17 cellular contexts compared by ENCODE assay signal in the genomic region with DNA sequence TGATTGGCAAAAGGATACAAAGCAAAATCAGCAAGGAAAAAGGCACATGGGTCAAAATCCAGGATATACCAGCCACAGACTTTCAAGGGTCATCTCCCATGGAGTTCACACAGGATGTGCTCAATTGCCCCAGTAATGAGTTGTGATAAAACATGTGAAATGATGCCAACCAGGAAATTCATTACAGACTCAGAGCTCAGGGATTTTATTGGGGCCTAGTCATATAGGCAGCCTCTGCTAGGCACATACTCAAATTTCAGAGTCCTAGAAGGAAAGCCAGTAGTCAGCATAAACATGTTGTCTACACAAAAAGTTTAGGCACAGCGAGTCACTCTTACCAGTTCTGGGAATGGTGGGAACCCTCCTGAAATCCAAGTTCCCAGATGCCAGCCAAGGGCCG.
DNase-seq lines count a peak whose midpoint lies in the region; ATAC-seq and TF ChIP-seq lines count a peak whose summit lies in the region.
"Had no signal": no experiment of that assay in that cellular context is flagged by ENCODE, and none has a peak within 500 bp of the region (broad histone marks: within the 10 kb centered on the region; RNA-seq: fewer than 3 reads in every experiment).

No MANE protein-coding gene starts in this region.

- no peak for TF ChIP-seq CTCF in foreskin keratinocyte (conservative IDR thresholded peaks at IDR 0.05)
- TF ChIP-seq CTCF in GM23338 (conservative IDR thresholded peaks at IDR 0.05; ENCODE audit: low read depth in 2 of 2): no peak
- TF ChIP-seq CTCF in left ventricle myocardium inferior (IDR thresholded peaks at IDR 0.05; ENCODE audit: borderline replicate concordance): no peak

- H3K36me3 Mint-ChIP-seq in GM23338 (ENCODE audit: low read depth): no peaks in the 10 kb centered on the region
- H3K36me3 Mint-ChIP-seq: activated naive CD8-positive, alpha-beta T cell treated with anti-CD3 and anti-CD28 coated beads, Interleukin-2, amount 10 ng/mL, durations not matched to agents 7 days and 5 days; naive B cell had no signal

- H3K9me3 ChIP-seq in left ventricle myocardium inferior (replicated peaks) (no peaks in the 10 kb centered on the region), HAP-1 (no peaks in the 10 kb centered on the region)
- H3K9me3 ChIP-seq: BE2C, gastroesophageal sphincter had no signal

- intact Hi-C loops in left ventricle myocardium inferior (cut with micrococcal nuclease): loop anchor here (5.0 kb wide), 1 partner anchor 388 kb away; no protein-coding TSS in a partner anchor

- no peaks in the 10 kb centered on the region for H3K27me3 Mint-ChIP-seq in GM23338 (ENCODE audit: insufficient read depth, low read depth, poor library complexity)
- H3K27me3 Mint-ChIP-seq: activated naive CD8-positive, alpha-beta T cell treated with anti-CD3 and anti-CD28 coated beads, Interleukin-2, amount 10 ng/mL, durations not matched to agents 7 days and 5 days; naive B cell had no signal

- H3K4me2 ChIP-seq in GM23338: no peak overlapping the region
- H3K4me2 ChIP-seq: KMS-11 had no signal

- H3K27me3 ChIP-seq in foreskin keratinocyte (no peaks in the 10 kb centered on the region), GM23338 (ENCODE audit: insufficient read depth) (no peaks in the 10 kb centered on the region), left ventricle myocardium inferior (ENCODE audit: low read depth) (no peaks in the 10 kb centered on the region), HAP-1 (ENCODE audit: low read depth) (peaks cover 5% of the 10 kb centered on the region)
- H3K27me3 ChIP-seq: BE2C, gastroesophageal sphincter had no signal

- no peaks in the 10 kb centered on the region for H3F3A ChIP-seq in GM23338 (replicated peaks; ENCODE audit: low read depth)

- no peaks in the 10 kb centered on the region for H4K20me1 ChIP-seq in GM23338 (replicated peaks; ENCODE audit: insufficient read depth)

- H3K4me1 ChIP-seq in foreskin keratinocyte (no peaks in the 10 kb centered on the region), GM23338 (ENCODE audit: insufficient read depth) (peaks cover 11% of the 10 kb centered on the region; the same call in 1 of the 2 replicates), left ventricle myocardium inferior (peaks cover 12% of the 10 kb centered on the region), HAP-1 (no peaks in the 10 kb centered on the region)
- H3K4me1 ChIP-seq: BE2C had no signal

- H3K9me3 Mint-ChIP-seq in GM23338: no peaks in the 10 kb centered on the region
- H3K9me3 Mint-ChIP-seq: activated naive CD8-positive, alpha-beta T cell treated with anti-CD3 and anti-CD28 coated beads, Interleukin-2, amount 10 ng/mL, durations not matched to agents 7 days and 5 days; naive B cell had no signal

- H2AFZ ChIP-seq in GM23338: no peak overlapping the region

- H3K27ac Mint-ChIP-seq in GM23338: no peak overlapping the region
- H3K27ac Mint-ChIP-seq: activated naive CD8-positive, alpha-beta T cell treated with anti-CD3 and anti-CD28 coated beads, Interleukin-2, amount 10 ng/mL, durations not matched to agents 7 days and 5 days; naive B cell had no signal

- peaks cover 5% of the 10 kb centered on the region; the same call in 2 of the 3 replicates for H3K4me1 Mint-ChIP-seq in GM23338
- H3K4me1 Mint-ChIP-seq: activated naive CD8-positive, alpha-beta T cell treated with anti-CD3 and anti-CD28 coated beads, Interleukin-2, amount 10 ng/mL, durations not matched to agents 7 days and 5 days had no signal

- H3K4me3 ChIP-seq in GM23338: no peak overlapping the region
- no peak overlapping the region for H3K4me3 ChIP-seq in left ventricle myocardium inferior
- no peak overlapping the region for H3K4me3 ChIP-seq in HAP-1
- H3K4me3 ChIP-seq: gastroesophageal sphincter, SK-N-MC had no signal

- H3K4me3 Mint-ChIP-seq in GM23338: no peak overlapping the region
- H3K4me3 Mint-ChIP-seq: activated naive CD8-positive, alpha-beta T cell treated with anti-CD3 and anti-CD28 coated beads, Interleukin-2, amount 10 ng/mL, durations not matched to agents 7 days and 5 days; naive B cell had no signal

- ATAC-seq in SK-N-SH treated with all-trans-retinoic acid at 6 μM for 48 hours (peak; percentile 50; the same call in 2 of the 3 replicates), foreskin keratinocyte (peak; percentile 70), GM23338 (no peak)
- ATAC-seq: gastroesophageal sphincter had no signal

- DNase-seq in AG08395 (ENCODE audit: low spot score): peak; percentile 56
- DNase-seq in HCEC 1CT: peak; percentile 72
- DNase-seq in foreskin keratinocyte: peak; percentile 43 to 72
- no peak for DNase-seq in GM23338 (ENCODE audit: low spot score)
- DNase-seq in hepatic stellate cell (ENCODE audit: low spot score): no peak
- DNase-seq in left ventricle myocardium inferior: no peak
- DNase-seq in HAP-1 (ENCODE audit: low spot score in 2 of 2): no peak
- DNase-seq: activated CD8-positive, alpha-beta memory T cell treated with anti-CD3 and anti-CD28 coated beads, Interleukin-2, amount 50 U/mL, for 4 hours; activated naive CD8-positive, alpha-beta T cell treated with anti-CD3 and anti-CD28 coated beads, Interleukin-2, amount 10 ng/mL, durations not matched to agents 7 days and 5 days; BE2C; GDM1; naive B cell; NCI-H1930 had no signal

- H3K36me3 ChIP-seq in GM23338 (ENCODE audit: insufficient read depth) (no peaks in the 10 kb centered on the region), left ventricle myocardium inferior (no peaks in the 10 kb centered on the region), HAP-1 (replicated peaks) (no peaks in the 10 kb centered on the region)
- H3K36me3 ChIP-seq: BE2C, gastroesophageal sphincter had no signal

- H3K27ac ChIP-seq in foreskin keratinocyte (no peak overlapping the region), GM23338 (ENCODE audit: low read depth) (no peak overlapping the region), left ventricle myocardium inferior (replicated peaks) (no peak overlapping the region)
- H3K27ac ChIP-seq: gastroesophageal sphincter, KMS-11, SK-N-MC had no signal

- no peaks in the 10 kb centered on the region for H3K79me2 ChIP-seq in GM23338 (replicated peaks; ENCODE audit: insufficient read depth)

- H3K9me2 ChIP-seq in GM23338 (ENCODE audit: insufficient read depth): no peaks in the 10 kb centered on the region

- in situ Hi-C loops in HAP-1 (cut with MboI; ENCODE audit: low sequenced_read_pairs): loop anchor here (25.0 kb wide), 1 partner anchor 388 kb away; no protein-coding TSS in a partner anchor

TF ChIP-seq in SK-N-SH treated with all-trans-retinoic acid at 6 μM for 48 hours, 23 proteins besides CTCF, POLR2A, EP300 and RAD21 (continues in another document):
- TF ChIP-seq OSR1 (CRISPR knock-in tag; IDR thresholded peaks at IDR 0.05): no peak
- TF ChIP-seq, protein P1, sequence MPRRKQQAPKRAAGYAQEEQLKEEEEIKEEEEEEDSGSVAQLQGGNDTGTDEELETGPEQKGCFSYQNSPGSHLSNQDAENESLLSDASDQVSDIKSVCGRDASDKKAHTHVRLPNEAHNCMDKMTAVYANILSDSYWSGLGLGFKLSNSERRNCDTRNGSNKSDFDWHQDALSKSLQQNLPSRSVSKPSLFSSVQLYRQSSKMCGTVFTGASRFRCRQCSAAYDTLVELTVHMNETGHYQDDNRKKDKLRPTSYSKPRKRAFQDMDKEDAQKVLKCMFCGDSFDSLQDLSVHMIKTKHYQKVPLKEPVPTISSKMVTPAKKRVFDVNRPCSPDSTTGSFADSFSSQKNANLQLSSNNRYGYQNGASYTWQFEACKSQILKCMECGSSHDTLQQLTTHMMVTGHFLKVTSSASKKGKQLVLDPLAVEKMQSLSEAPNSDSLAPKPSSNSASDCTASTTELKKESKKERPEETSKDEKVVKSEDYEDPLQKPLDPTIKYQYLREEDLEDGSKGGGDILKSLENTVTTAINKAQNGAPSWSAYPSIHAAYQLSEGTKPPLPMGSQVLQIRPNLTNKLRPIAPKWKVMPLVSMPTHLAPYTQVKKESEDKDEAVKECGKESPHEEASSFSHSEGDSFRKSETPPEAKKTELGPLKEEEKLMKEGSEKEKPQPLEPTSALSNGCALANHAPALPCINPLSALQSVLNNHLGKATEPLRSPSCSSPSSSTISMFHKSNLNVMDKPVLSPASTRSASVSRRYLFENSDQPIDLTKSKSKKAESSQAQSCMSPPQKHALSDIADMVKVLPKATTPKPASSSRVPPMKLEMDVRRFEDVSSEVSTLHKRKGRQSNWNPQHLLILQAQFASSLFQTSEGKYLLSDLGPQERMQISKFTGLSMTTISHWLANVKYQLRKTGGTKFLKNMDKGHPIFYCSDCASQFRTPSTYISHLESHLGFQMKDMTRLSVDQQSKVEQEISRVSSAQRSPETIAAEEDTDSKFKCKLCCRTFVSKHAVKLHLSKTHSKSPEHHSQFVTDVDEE (CRISPR knock-in tag; IDR thresholded peaks at IDR 0.05): no peak
- TF ChIP-seq PPARA (CRISPR knock-in tag; IDR thresholded peaks at IDR 0.05; ENCODE audit: borderline replicate concordance): no peak
- no peak for TF ChIP-seq SNAI2 (CRISPR knock-in tag; IDR thresholded peaks at IDR 0.05)
- no peak for TF ChIP-seq GLIS3 (CRISPR knock-in tag; IDR thresholded peaks at IDR 0.05)

TF ChIP-seq in GM23338, 12 proteins besides CTCF, POLR2A, EP300 and RAD21 (continues in another document):
- TF ChIP-seq CREB1 (CRISPR knock-in tag; IDR thresholded peaks at IDR 0.05; ENCODE audit: low read depth): no peak
- no peak for TF ChIP-seq STAT1 (IDR thresholded peaks at IDR 0.05; ENCODE audit: unreplicated experiment)
- TF ChIP-seq JUNB (IDR thresholded peaks at IDR 0.05; ENCODE audit: unreplicated experiment): no peak

Comparison
In these comparisons a context has a peak if more than half of its experiments do, and no peak if none do; other contexts are left out.
1. DNase-seq: peak in AG08395 (single experiment), HCEC 1CT (single experiment) and foreskin keratinocyte (2 of 2); none in GM23338 (single experiment), hepatic stellate cell (single experiment), left ventricle myocardium inferior (single experiment) and HAP-1 (0 of 2).